In genomic region chr11:829116-829945, GRCh38 we compare ENCODE assay signal across 6 cellular contexts. TPM values are rescaled to one million over a fixed set of nuclear protein-coding genes. Genes with fewer than 3 reads are reported as not detected.
DNase-seq lines count a peak whose midpoint lies in the region; ATAC-seq and TF ChIP-seq lines count a peak whose summit lies in the region.

No MANE protein-coding gene starts in this region.

- H3K4me1 ChIP-seq in NT2/D1 (ENCODE audit: insufficient read depth, insufficient read length), result peaks cover 40% of the 10 kb centered on the region

- H3K27me3 ChIP-seq in NT2/D1 (ENCODE audit: insufficient read depth, insufficient read length), result peaks cover 69% of the 10 kb centered on the region

- H3K36me3 Mint-ChIP-seq in stimulated activated memory B cell treated with anti-CD40 and anti-IgM and Interleukin-4, amounts not matched to agents 10 μg/mL and 1 μg/mL and 100 μg/mL, for 72 hours, result peaks cover 11% of the 10 kb centered on the region

- ATAC-seq in stimulated activated memory B cell treated with anti-CD40 and anti-IgM and Interleukin-4, amounts not matched to agents 10 μg/mL and 1 μg/mL and 100 μg/mL, for 72 hours, result peak; percentile 22
- ATAC-seq in GM18498 (IDR thresholded peaks at IDR 0.05; ENCODE audit: unreplicated experiment), result no peak

- peak overlapping the region; percentile 86 for H3K9ac ChIP-seq in NT2/D1 (ENCODE audit: insufficient read length, low read depth)

- no peak for TF ChIP-seq CTCF in fibroblast of the aortic adventitia (IDR thresholded peaks at IDR 0.05; ENCODE audit: insufficient read depth, low read length)

- DNase-seq in NT2/D1 (ENCODE audit: low read depth, low spot score), result no peak
- DNase-seq in fibroblast of the aortic adventitia (ENCODE audit: low read depth), result no peak
- DNase-seq in stimulated activated CD4-positive, alpha-beta T cell treated with anti-CD3 and anti-CD28 coated beads, Interleukin-15, amount 100 ng/mL, for 24 hours, result no peak
- DNase-seq in activated CD4-positive, alpha-beta T cell treated with anti-CD3 and anti-CD28 coated beads, Interleukin-2, amount 50 U/mL, for 1 hour, result no peak

- peaks cover 63% of the 10 kb centered on the region for H3K4me1 Mint-ChIP-seq in stimulated activated memory B cell treated with anti-CD40 and anti-IgM and Interleukin-4, amounts not matched to agents 10 μg/mL and 1 μg/mL and 100 μg/mL, for 72 hours

- H3K4me3 Mint-ChIP-seq in stimulated activated memory B cell treated with anti-CD40 and anti-IgM and Interleukin-4, amounts not matched to agents 10 μg/mL and 1 μg/mL and 100 μg/mL, for 72 hours, result peak overlapping the region; percentile 79

- H3K36me3 ChIP-seq in NT2/D1 (ENCODE audit: insufficient read depth, insufficient read length, low read length), result peaks cover 14% of the 10 kb centered on the region

- H3K9me3 Mint-ChIP-seq in stimulated activated memory B cell treated with anti-CD40 and anti-IgM and Interleukin-4, amounts not matched to agents 10 μg/mL and 1 μg/mL and 100 μg/mL, for 72 hours, result no peaks in the 10 kb centered on the region

- H3K27me3 Mint-ChIP-seq in stimulated activated memory B cell treated with anti-CD40 and anti-IgM and Interleukin-4, amounts not matched to agents 10 μg/mL and 1 μg/mL and 100 μg/mL, for 72 hours, result peaks cover 23% of the 10 kb centered on the region

- H3K9me3 ChIP-seq in NT2/D1 (ENCODE audit: insufficient read depth, low read length), result no peaks in the 10 kb centered on the region

- H3K4me3 ChIP-seq in NT2/D1 (ENCODE audit: insufficient read length, low read depth), result peak overlapping the region; percentile 62
- peak overlapping the region; percentile 10 for H3K4me3 ChIP-seq in fibroblast of the aortic adventitia (ENCODE audit: low read depth, low read length)

- H3K27ac Mint-ChIP-seq in stimulated activated memory B cell treated with anti-CD40 and anti-IgM and Interleukin-4, amounts not matched to agents 10 μg/mL and 1 μg/mL and 100 μg/mL, for 72 hours, result peak overlapping the region; percentile 48

RNA-seq across cellular contexts. Expression of gene CRACR2B, which starts 1.6 kb away (rescaled TPM):
- total RNA-seq in fibroblast of the aortic adventitia (ENCODE audit: low replicate concordance), result 1.3 and 1.8 TPM in 2 replicates

RNA-seq across cellular contexts. Expression of gene CD151, which starts 3.4 kb away (rescaled TPM):
- total RNA-seq in fibroblast of the aortic adventitia (ENCODE audit: low replicate concordance), result 159 and 311 TPM in 2 replicates

RNA-seq across cellular contexts. Expression of gene PNPLA2, which starts 10.6 kb away (rescaled TPM):
- 20.0 and 27.7 TPM in 2 replicates for total RNA-seq in fibroblast of the aortic adventitia (ENCODE audit: low replicate concordance)

RNA-seq across cellular contexts. Expression of gene POLR2L, which starts 13.0 kb away (rescaled TPM):
- 61.7 and 135 TPM in 2 replicates for total RNA-seq in fibroblast of the aortic adventitia (ENCODE audit: low replicate concordance)

RNA-seq across cellular contexts. Expression of gene TSPAN4, which starts 13.3 kb away (rescaled TPM):
- 164 and 252 TPM in 2 replicates for total RNA-seq in fibroblast of the aortic adventitia (ENCODE audit: low replicate concordance)
